In genomic region chr20:50898475-50898874, GRCh38 we compare ENCODE assay signal across 1 cellular context.
TF ChIP-seq lines count a peak whose summit lies in the region.

No MANE protein-coding gene starts in this region.

TF ChIP-seq in HepG2, 621 proteins besides CTCF, POLR2A, EP300 and RAD21:
- TF ChIP-seq ZNF816 (CRISPR knock-in tag; IDR thresholded peaks at IDR 0.05; ENCODE audit: borderline replicate concordance) (no peak), ZNF441 (CRISPR knock-in tag; IDR thresholded peaks at IDR 0.05; ENCODE audit: borderline replicate concordance) (no peak), JARID2 (CRISPR knock-in tag; IDR thresholded peaks at IDR 0.05; ENCODE audit: insufficient replicate concordance) (no peak), RBM22 (optimal IDR thresholded peaks at IDR 0.05; ENCODE audit: low read length) (peak; percentile 38), NCOA5 (CRISPR knock-in tag; IDR thresholded peaks at IDR 0.05) (no peak), ZNF276 (CRISPR knock-in tag; IDR thresholded peaks at IDR 0.05; ENCODE audit: low read depth) (no peak), ZNF775 (CRISPR knock-in tag; IDR thresholded peaks at IDR 0.05; ENCODE audit: borderline replicate concordance) (no peak), SIN3A (IDR thresholded peaks at IDR 0.05; ENCODE audit: borderline replicate concordance, low read depth, low read length) (no peak), MYC (CRISPR knock-in tag; IDR thresholded peaks at IDR 0.05; ENCODE audit: borderline replicate concordance) (no peak), CEBPB (IDR thresholded peaks at IDR 0.05; ENCODE audit: borderline replicate concordance, low read depth, low read length) (peak; percentile 78; the same call in 1 of the 2 replicates), ZNF34 (CRISPR knock-in tag; IDR thresholded peaks at IDR 0.05; ENCODE audit: borderline replicate concordance) (no peak), GPBP1L1 (CRISPR knock-in tag; IDR thresholded peaks at IDR 0.05) (no peak), ETS1 (CRISPR knock-in tag; IDR thresholded peaks at IDR 0.05) (no peak), THAP9 (CRISPR knock-in tag; IDR thresholded peaks at IDR 0.05; ENCODE audit: borderline replicate concordance) (no peak), TBX3 (IDR thresholded peaks at IDR 0.05; ENCODE audit: borderline replicate concordance) (peak; percentile 14; the same call in 1 of the 2 replicates), ZNF761 (CRISPR knock-in tag; conservative IDR thresholded peaks at IDR 0.05) (no peak), ISX (CRISPR knock-in tag; conservative IDR thresholded peaks at IDR 0.05) (no peak), HNF4G (IDR thresholded peaks at IDR 0.05; ENCODE audit: borderline replicate concordance, low read depth, low read length) (no peak), HNF4G (CRISPR knock-in tag; IDR thresholded peaks at IDR 0.05; ENCODE audit: borderline replicate concordance, low read depth) (no peak), ATF7 (IDR thresholded peaks at IDR 0.05) (peak; percentile 69), ATF7 (CRISPR knock-in tag; IDR thresholded peaks at IDR 0.05) (no peak), ATF4 (CRISPR knock-in tag; IDR thresholded peaks at IDR 0.05) (peak in 1 of 2 experiments; percentile 86; a peak in 2 of 4 replicates), ZNF12 (CRISPR knock-in tag; IDR thresholded peaks at IDR 0.05) (peak; percentile 87), CEBPG (CRISPR knock-in tag; IDR thresholded peaks at IDR 0.05) (peak; percentile 66), UBTF (CRISPR knock-in tag; IDR thresholded peaks at IDR 0.05) (no peak)
